ENCODE assay signal across 25 cellular contexts in the genomic region with DNA sequence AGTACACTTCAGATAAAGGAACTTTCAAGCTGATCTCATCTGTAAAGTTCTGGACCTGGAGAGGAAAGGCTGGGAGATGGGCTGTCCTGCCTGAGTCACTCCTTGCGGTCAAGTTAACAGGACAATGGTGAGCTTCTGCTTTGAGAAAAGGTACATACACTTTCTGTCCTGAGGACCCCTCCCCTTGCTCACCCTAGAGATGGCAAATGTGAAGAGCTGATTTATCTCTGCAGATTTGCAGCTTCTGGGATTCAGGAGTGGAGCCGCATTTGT.
DNase-seq lines count a peak whose midpoint lies in the region; ATAC-seq, FAIRE-seq and TF ChIP-seq lines count a peak whose summit lies in the region.
"Had no signal": no experiment of that assay in that cellular context is flagged by ENCODE, and none has a peak within 500 bp of the region (broad histone marks: within the 10 kb centered on the region; RNA-seq: fewer than 3 reads in every experiment).

No MANE protein-coding gene starts in this region.

- no peak overlapping the region for H4K12ac ChIP-seq in trophoblast cell (ENCODE audit: low read depth, low read length)

- H2BK120ac ChIP-seq in trophoblast cell (ENCODE audit: insufficient read depth, low read length, poor library complexity) = peak overlapping the region; percentile 70

- H3K27ac ChIP-seq in trophoblast cell (ENCODE audit: low read depth, low read length) (peak overlapping the region; percentile 60), tibial nerve (no peak overlapping the region)
- H3K27ac ChIP-seq: ascending aorta, right lobe of liver had no signal

- peaks cover 5% of the 10 kb centered on the region for H3K79me2 ChIP-seq in trophoblast cell (ENCODE audit: control insufficient read depth, insufficient read depth, low read length, poor library complexity)

- peak overlapping the region; percentile 1 for H3K14ac ChIP-seq in trophoblast cell (ENCODE audit: low read length)

- no peaks in the 10 kb centered on the region for H3K9me3 ChIP-seq in trophoblast cell (ENCODE audit: insufficient read depth, low read depth, low read length)
- H3K9me3 ChIP-seq in tibial nerve = no peaks in the 10 kb centered on the region
- H3K9me3 ChIP-seq: ascending aorta, right lobe of liver had no signal

- peak; percentile 30 for FAIRE-seq in RCC 7860 (lab: Jason Lieb, UNC)

- H3K79me1 ChIP-seq in trophoblast cell (ENCODE audit: low read length) = peaks cover 29% of the 10 kb centered on the region

- peak overlapping the region; percentile 59 for H2BK12ac ChIP-seq in trophoblast cell (ENCODE audit: low read length)

- H4K91ac ChIP-seq in trophoblast cell (ENCODE audit: low read depth, low read length) = peak overlapping the region; percentile 64

- no peak for TF ChIP-seq POLR2A in tibial nerve (IDR thresholded peaks at IDR 0.05)

- H3K4me2 ChIP-seq in trophoblast cell (ENCODE audit: low read length) = no peak overlapping the region
- H3K4me2 ChIP-seq: GM23338 had no signal

- H2AFZ ChIP-seq in trophoblast cell (ENCODE audit: insufficient read depth, low read length, poor library complexity) = no peak overlapping the region
- H2AFZ ChIP-seq: GM23338 had no signal

- peaks cover 24 to 40% of the 10 kb centered on the region in 2 experiments for H3K4me1 ChIP-seq in trophoblast cell (ENCODE audit: control insufficient read depth in 1 of 2, insufficient read depth in 2 of 2, low read length in 2 of 2)
- peaks cover 0 to 14% (median 2%) of the 10 kb centered on the region in 4 donors for H3K4me1 ChIP-seq in tibial nerve
- H3K4me1 ChIP-seq: ascending aorta, right lobe of liver had no signal

- peak overlapping the region; percentile 2 for H2AK5ac ChIP-seq in trophoblast cell (ENCODE audit: low read length)

- H3K27me3 ChIP-seq in trophoblast cell (ENCODE audit: insufficient read depth, low read length) (no peaks in the 10 kb centered on the region), tibial nerve (no peaks in the 10 kb centered on the region)
- H3K27me3 ChIP-seq: ascending aorta, right lobe of liver had no signal

- H3K4me3 ChIP-seq in fibroblast of pulmonary artery (replicated peaks; ENCODE audit: low read depth, low read length) (no peak overlapping the region), trophoblast cell (ENCODE audit: low read depth, low read length) (no peak overlapping the region), tibial nerve (no peak overlapping the region)
- H3K4me3 ChIP-seq: ascending aorta, GM23338, right lobe of liver had no signal

- whole genome bisulfite sequencing in trophoblast cell (ENCODE audit: extremely low coverage, insufficient coverage, insufficient read length) = no CpG with 5 or more reads among the region's 2 CpGs
- 90 to 94% methylated on average over 2 of the region's 2 CpGs for WGBS in tibial nerve, 2 donors

- no peak for ATAC-seq in GM18861 (IDR thresholded peaks at IDR 0.05; ENCODE audit: unreplicated experiment)
- ATAC-seq: activated CD4-positive, alpha-beta T cell treated with anti-CD3 and anti-CD28 coated beads for 36 hours; activated naive CD4-positive, alpha-beta T cell treated with anti-CD3 and anti-CD28 coated beads, Interleukin-2, amount 50 U/mL, for 72 hours; activated T-cell treated with anti-CD3 and anti-CD28 coated beads, Interleukin-2, amount 50 U/mL, for 72 hours; esophagus mucosa; GM23338; naive thymus-derived CD8-positive, alpha-beta T cell; right lobe of liver; T-cell had no signal

- TF ChIP-seq CTCF in fibroblast of pulmonary artery (IDR thresholded peaks at IDR 0.05; ENCODE audit: low read length, missing control alignments) = no peak
- TF ChIP-seq CTCF in tibial nerve (IDR thresholded peaks at IDR 0.05) = no peak

- no peak overlapping the region for H3K9ac ChIP-seq in trophoblast cell (ENCODE audit: low read length)

- no peak for TF ChIP-seq EP300 in tibial nerve (IDR thresholded peaks at IDR 0.05)

- H4K8ac ChIP-seq in trophoblast cell (ENCODE audit: low read depth, low read length) = no peak overlapping the region

- peak; percentile 66 for DNase-seq in EH (ENCODE audit: low read depth)
- DNase-seq in RCC 7860 (ENCODE audit: low spot score) = peak; percentile 45
- DNase-seq in fibroblast of pulmonary artery (ENCODE audit: low read depth) = peak; percentile 23
- DNase-seq in trophoblast cell = no peak
- no peak for DNase-seq in tibial nerve (ENCODE audit: low spot score in 2 of 2)
- DNase-seq in HuH-7 (ENCODE audit: low spot score) = no peak
- DNase-seq: activated CD4-positive, alpha-beta T cell treated with anti-CD3 and anti-CD28 coated beads for 36 hours; activated CD8-positive, alpha-beta memory T cell treated with anti-CD3 and anti-CD28 coated beads for 24 hours; activated T-cell treated with anti-CD3 and anti-CD28 coated beads, Interleukin-2, amount 50 U/mL, for 72 hours; DMS53; effector memory CD4-positive, alpha-beta T cell; naive thymus-derived CD8-positive, alpha-beta T cell; NCI-H1092; NCI-H1930; posterior cingulate gyrus; right lobe of liver; SIG-M5; stimulated activated CD4-positive, alpha-beta T cell treated with anti-CD3 and anti-CD28 coated beads, Interleukin-15, amount 100 ng/mL, for 24 hours; stimulated activated CD8-positive, alpha-beta memory T cell treated with anti-CD3 and anti-CD28 coated beads, Interleukin-4, amount 100 ng/mL, for 48 hours; T-cell had no signal

- H3K36me3 ChIP-seq in trophoblast cell (ENCODE audit: control insufficient read depth in 1 of 2, insufficient read depth in 2 of 2, low read length in 2 of 2) (peaks cover 2 to 3% of the 10 kb centered on the region in 2 experiments), tibial nerve (no peaks in the 10 kb centered on the region)
- H3K36me3 ChIP-seq: ascending aorta, right lobe of liver had no signal

- peak overlapping the region; percentile 65 for H2BK5ac ChIP-seq in trophoblast cell (ENCODE audit: low read depth, low read length, poor library complexity)

- no peak overlapping the region for H3K18ac ChIP-seq in trophoblast cell (ENCODE audit: low read length)

- no peak overlapping the region for H3K23ac ChIP-seq in trophoblast cell (ENCODE audit: low read length)

- no peak overlapping the region for H3K4ac ChIP-seq in trophoblast cell (ENCODE audit: low read depth, low read length)

Comparison
In these comparisons a context has a peak if more than half of its experiments do, and no peak if none do; other contexts are left out.
1. DNase-seq: peak in EH (single experiment), RCC 7860 (single experiment) and fibroblast of pulmonary artery (single experiment); none in trophoblast cell (0 of 2), tibial nerve (0 of 2) and HuH-7 (single experiment).